Comparison of ENCODE assay signal across 29 cellular contexts in genomic region chr1:75841421-75841820, GRCh38. TPM values are rescaled to one million over a fixed set of nuclear protein-coding genes. Genes with fewer than 3 reads are reported as not detected.
"Had no signal": no experiment of that assay in that cellular context is flagged by ENCODE, and none has a peak within 500 bp of the region (broad histone marks: within the 10 kb centered on the region; RNA-seq: fewer than 3 reads in every experiment).

No MANE protein-coding gene starts in this region.

- H3K4me3 ChIP-seq: left lung, lower lobe of right lung, neural progenitor cell, right atrium auricular region, right lobe of liver, stomach, testis, thyroid gland, transverse colon, upper lobe of left lung, vagina had no signal

- DNase-seq: hypothalamus; immature natural killer cell; kidney; left colon; left lung; lower lobe of right lung; mammary epithelial cell; naive B cell; natural killer cell; nephron progenitor cell; occipital lobe; right lobe of liver; stimulated activated CD4-positive, alpha-beta T cell treated with anti-CD3 and anti-CD28 coated beads, Interleukin-12 subunit alpha, Interleukin-12 subunit beta, amount 100 ng/mL, for 4 hours; stimulated activated CD4-positive, alpha-beta T cell treated with anti-CD3 and anti-CD28 coated beads, Interleukin-15, amount 100 ng/mL, for 24 hours; stimulated activated CD4-positive, alpha-beta T cell treated with anti-CD3 and anti-CD28 coated beads, Interleukin-2, amount 100 ng/mL, for 24 hours; stimulated activated CD4-positive, alpha-beta T cell treated with anti-CD3 and anti-CD28 coated beads, Interleukin-4, amount 100 ng/mL, for 1 hour; stimulated activated naive B cell treated with anti-CD40 and anti-IgM and Interleukin-4, amounts not matched to agents 10 μg/mL and 1 μg/mL and 100 μg/mL, for 72 hours; stimulated activated naive CD8-positive, alpha-beta T cell treated with anti-CD3 and anti-CD28 coated beads, Interleukin-15, Interleukin-2, amounts not matched to agents 100 U/mL and 50 U/mL, for 24 hours; stomach; testis; thyroid gland; transverse colon; upper lobe of left lung had no signal

- H3K27me3 ChIP-seq: left lung, neural progenitor cell, neutrophil, right atrium auricular region, right lobe of liver, stomach, testis, thyroid gland, transverse colon, upper lobe of left lung, vagina had no signal

- H3K36me3 ChIP-seq: left lung, lower lobe of right lung, neural progenitor cell, neutrophil, right atrium auricular region, right lobe of liver, stomach, thyroid gland, transverse colon, upper lobe of left lung, vagina had no signal

- FAIRE-seq: islet of Langerhans, kidney had no signal

- H3K9ac ChIP-seq: neural progenitor cell had no signal

- H3K27ac ChIP-seq: left lung, lower lobe of right lung, neural progenitor cell, neutrophil, right atrium auricular region, right lobe of liver, stomach, testis, thyroid gland, transverse colon, upper lobe of left lung, vagina had no signal

- H3K9me3 ChIP-seq: left lung, lower lobe of right lung, neutrophil, right atrium auricular region, right lobe of liver, stomach, testis, thyroid gland, transverse colon, upper lobe of left lung, vagina had no signal

- H3K4me1 ChIP-seq: left lung, lower lobe of right lung, neural progenitor cell, right atrium auricular region, right lobe of liver, stomach, testis, thyroid gland, transverse colon, upper lobe of left lung, vagina had no signal

RNA-seq across cellular contexts. Expression of gene MSH4, which starts 44.7 kb away (rescaled TPM):
- polyA plus RNA-seq: immature natural killer cell, liver had no signal
